In genomic region chr18:48804856-48805610, GRCh38 we compare ENCODE assay signal across 14 cellular contexts.
A peak's percentile ranks its signal among the peaks of the same experiment; 100 is the strongest.
DNase-seq lines count a peak whose midpoint lies in the region; ATAC-seq and TF ChIP-seq lines count a peak whose summit lies in the region.
"Had no signal": no experiment of that assay in that cellular context is flagged by ENCODE, and none has a peak within 500 bp of the region (broad histone marks: within the 10 kb centered on the region; RNA-seq: fewer than 3 reads in every experiment).

No MANE protein-coding gene starts in this region.

- no peak overlapping the region for H3K27ac Mint-ChIP-seq in activated CD4-positive, alpha-beta T cell treated with anti-CD3 and anti-CD28 coated beads for 36 hours
- H3K27ac Mint-ChIP-seq in activated CD4-positive, alpha-beta T cell treated with anti-CD3 and anti-CD28 coated beads, Interleukin-2, amount 10 ng/mL, durations not matched to agents 7 days and 5 days: no peak overlapping the region
- peak overlapping the region; percentile 32 for H3K27ac Mint-ChIP-seq in activated naive CD8-positive, alpha-beta T cell treated with anti-CD3 and anti-CD28 coated beads, Interleukin-2, amount 10 ng/mL, durations not matched to agents 7 days and 5 days
- H3K27ac Mint-ChIP-seq in naive thymus-derived CD4-positive, alpha-beta T cell: peak overlapping the region in 3 of 9 donors; percentile 6 to 69 (median 67)

- DNase-seq in activated CD4-positive, alpha-beta T cell treated with anti-CD3 and anti-CD28 coated beads for 36 hours: peak; percentile 1
- DNase-seq in activated CD4-positive, alpha-beta T cell treated with anti-CD3 and anti-CD28 coated beads, Interleukin-2, amount 10 ng/mL, durations not matched to agents 7 days and 5 days: no peak
- DNase-seq in activated naive CD8-positive, alpha-beta T cell treated with anti-CD3 and anti-CD28 coated beads, Interleukin-2, amount 10 ng/mL, durations not matched to agents 7 days and 5 days: peak; percentile 23
- DNase-seq in myocyte (ENCODE audit: low read depth) (peak; percentile 73), thoracic aorta (ENCODE audit: low spot score) (no peak)
- no peak for DNase-seq in naive thymus-derived CD4-positive, alpha-beta T cell
- DNase-seq: amygdala; Caco-2; effector CD4-positive, alpha-beta T cell; NCI-H1417; stimulated activated CD4-positive, alpha-beta T cell treated with anti-CD3 and anti-CD28 coated beads, Interleukin-2, amount 100 ng/mL, for 48 hours had no signal

- no peaks in the 10 kb centered on the region for H3K9me3 ChIP-seq in thoracic aorta
- H3K9me3 ChIP-seq in naive thymus-derived CD4-positive, alpha-beta T cell (ENCODE audit: control insufficient read depth in 2 of 3, low read length in 3 of 3): no peaks in the 10 kb centered on the region
- H3K9me3 ChIP-seq: Caco-2 had no signal

- CTCF ChIA-PET in activated CD4-positive, alpha-beta T cell treated with anti-CD3 and anti-CD28 coated beads for 36 hours (lab: Charles Lee): interaction anchor here (1.6 kb wide), 1 partner anchor 9 kb away, joined by 4 read pairs; no protein-coding TSS in a partner anchor
- CTCF ChIA-PET in activated CD4-positive, alpha-beta T cell treated with anti-CD3 and anti-CD28 coated beads, Interleukin-2, amount 10 ng/mL, durations not matched to agents 7 days and 5 days (lab: Charles Lee): interaction anchor here (0.6 to 0.7 kb wide), 2 partner anchors 28 to 157 kb away, joined by 3 to 4 read pairs; no protein-coding TSS in a partner anchor
- CTCF ChIA-PET in naive thymus-derived CD4-positive, alpha-beta T cell (lab: Charles Lee): no interaction called here

- no peaks in the 10 kb centered on the region for H3K9me3 Mint-ChIP-seq in activated CD4-positive, alpha-beta T cell treated with anti-CD3 and anti-CD28 coated beads for 36 hours (ENCODE audit: low read depth)
- no peaks in the 10 kb centered on the region for H3K9me3 Mint-ChIP-seq in activated CD4-positive, alpha-beta T cell treated with anti-CD3 and anti-CD28 coated beads, Interleukin-2, amount 10 ng/mL, durations not matched to agents 7 days and 5 days
- H3K9me3 Mint-ChIP-seq in activated naive CD8-positive, alpha-beta T cell treated with anti-CD3 and anti-CD28 coated beads, Interleukin-2, amount 10 ng/mL, durations not matched to agents 7 days and 5 days: no peaks in the 10 kb centered on the region
- no peaks in the 10 kb centered on the region for H3K9me3 Mint-ChIP-seq in naive thymus-derived CD4-positive, alpha-beta T cell

- POLR2A ChIA-PET in activated CD4-positive, alpha-beta T cell treated with anti-CD3 and anti-CD28 coated beads for 36 hours (lab: Charles Lee): no interaction called here
- POLR2A ChIA-PET in activated CD4-positive, alpha-beta T cell treated with anti-CD3 and anti-CD28 coated beads, Interleukin-2, amount 10 ng/mL, durations not matched to agents 7 days and 5 days (lab: Charles Lee): no interaction called here
- POLR2A ChIA-PET in activated naive CD8-positive, alpha-beta T cell treated with anti-CD3 and anti-CD28 coated beads, Interleukin-2, amount 10 ng/mL, durations not matched to agents 7 days and 5 days (lab: Charles Lee): no interaction called here
- POLR2A ChIA-PET in naive thymus-derived CD4-positive, alpha-beta T cell (lab: Charles Lee): no interaction called here

- H3K4me3 Mint-ChIP-seq in activated CD4-positive, alpha-beta T cell treated with anti-CD3 and anti-CD28 coated beads for 36 hours: no peak overlapping the region
- H3K4me3 Mint-ChIP-seq in activated CD4-positive, alpha-beta T cell treated with anti-CD3 and anti-CD28 coated beads, Interleukin-2, amount 10 ng/mL, durations not matched to agents 7 days and 5 days: no peak overlapping the region
- H3K4me3 Mint-ChIP-seq in activated naive CD8-positive, alpha-beta T cell treated with anti-CD3 and anti-CD28 coated beads, Interleukin-2, amount 10 ng/mL, durations not matched to agents 7 days and 5 days: no peak overlapping the region
- H3K4me3 Mint-ChIP-seq in naive thymus-derived CD4-positive, alpha-beta T cell: no peak overlapping the region

- TF ChIP-seq CTCF in thoracic aorta (IDR thresholded peaks at IDR 0.05): no peak

- H3K4me1 ChIP-seq in thoracic aorta (ENCODE audit: control insufficient read depth in 1 of 2, low read depth in 2 of 2): peaks cover 62 to 89% of the 10 kb centered on the region in 2 donors
- peaks cover 14 to 23% of the 10 kb centered on the region in 2 donors for H3K4me1 ChIP-seq in naive thymus-derived CD4-positive, alpha-beta T cell (ENCODE audit: control insufficient read depth in 2 of 2, insufficient read depth in 2 of 2, low read length in 2 of 2)

- peak overlapping the region; percentile 67 to 81 for H3K27ac ChIP-seq in thoracic aorta
- H3K27ac ChIP-seq in naive thymus-derived CD4-positive, alpha-beta T cell (ENCODE audit: low read depth, low read length): no peak overlapping the region

- H3K36me3 Mint-ChIP-seq in activated CD4-positive, alpha-beta T cell treated with anti-CD3 and anti-CD28 coated beads for 36 hours (ENCODE audit: low read depth): no peaks in the 10 kb centered on the region
- H3K36me3 Mint-ChIP-seq in activated CD4-positive, alpha-beta T cell treated with anti-CD3 and anti-CD28 coated beads, Interleukin-2, amount 10 ng/mL, durations not matched to agents 7 days and 5 days (ENCODE audit: low read depth): no peaks in the 10 kb centered on the region
- H3K36me3 Mint-ChIP-seq in activated naive CD8-positive, alpha-beta T cell treated with anti-CD3 and anti-CD28 coated beads, Interleukin-2, amount 10 ng/mL, durations not matched to agents 7 days and 5 days: peaks cover 5% of the 10 kb centered on the region
- H3K36me3 Mint-ChIP-seq in naive thymus-derived CD4-positive, alpha-beta T cell: peaks cover 0 to 1% (median 0%) of the 10 kb centered on the region in 5 donors

- no peak overlapping the region for H3K4me3 ChIP-seq in thoracic aorta
- H3K4me3 ChIP-seq in naive thymus-derived CD4-positive, alpha-beta T cell (ENCODE audit: low read length): no peak overlapping the region

- H3K36me3 ChIP-seq in thoracic aorta: no peaks in the 10 kb centered on the region
- H3K36me3 ChIP-seq in naive thymus-derived CD4-positive, alpha-beta T cell (ENCODE audit: control insufficient read depth in 2 of 3, insufficient read depth in 3 of 3, low read length in 3 of 3): no peaks in the 10 kb centered on the region

- peaks cover 56% of the 10 kb centered on the region for H3K4me1 Mint-ChIP-seq in activated CD4-positive, alpha-beta T cell treated with anti-CD3 and anti-CD28 coated beads for 36 hours
- H3K4me1 Mint-ChIP-seq in activated CD4-positive, alpha-beta T cell treated with anti-CD3 and anti-CD28 coated beads, Interleukin-2, amount 10 ng/mL, durations not matched to agents 7 days and 5 days: peaks cover 43% of the 10 kb centered on the region
- H3K4me1 Mint-ChIP-seq in activated naive CD8-positive, alpha-beta T cell treated with anti-CD3 and anti-CD28 coated beads, Interleukin-2, amount 10 ng/mL, durations not matched to agents 7 days and 5 days: peaks cover 41% of the 10 kb centered on the region
- H3K4me1 Mint-ChIP-seq in naive thymus-derived CD4-positive, alpha-beta T cell: peaks cover 13 to 72% (median 22%) of the 10 kb centered on the region in 7 donors

- no peak for ATAC-seq in activated CD4-positive, alpha-beta T cell treated with anti-CD3 and anti-CD28 coated beads for 36 hours
- no peak for ATAC-seq in activated naive CD8-positive, alpha-beta T cell treated with anti-CD3 and anti-CD28 coated beads, Interleukin-2, amount 10 ng/mL, durations not matched to agents 7 days and 5 days (ENCODE audit: low read depth)
- no peak for ATAC-seq in thoracic aorta (ENCODE audit: insufficient number of reproducible peaks, low FRiP score, low read depth)
- no peak for ATAC-seq in GM21576 (IDR thresholded peaks at IDR 0.05; ENCODE audit: unreplicated experiment)
- ATAC-seq in GM21619 (IDR thresholded peaks at IDR 0.05; ENCODE audit: unreplicated experiment): no peak
- ATAC-seq in naive thymus-derived CD4-positive, alpha-beta T cell: no peak

- H3K27me3 ChIP-seq in thoracic aorta (replicated peaks; ENCODE audit: insufficient read depth): no peaks in the 10 kb centered on the region
- H3K27me3 ChIP-seq in naive thymus-derived CD4-positive, alpha-beta T cell (ENCODE audit: control insufficient read depth in 2 of 2, insufficient read depth in 2 of 2, low read length in 2 of 2): no peaks in the 10 kb centered on the region

- intact Hi-C loops in activated CD4-positive, alpha-beta T cell treated with anti-CD3 and anti-CD28 coated beads for 36 hours (cut with DNase I, micrococcal nuclease): no loop called here
- intact Hi-C loops in naive thymus-derived CD4-positive, alpha-beta T cell (cut with micrococcal nuclease): no loop called here

- H3K27me3 Mint-ChIP-seq in activated CD4-positive, alpha-beta T cell treated with anti-CD3 and anti-CD28 coated beads for 36 hours: no peaks in the 10 kb centered on the region
- no peaks in the 10 kb centered on the region for H3K27me3 Mint-ChIP-seq in activated CD4-positive, alpha-beta T cell treated with anti-CD3 and anti-CD28 coated beads, Interleukin-2, amount 10 ng/mL, durations not matched to agents 7 days and 5 days
- H3K27me3 Mint-ChIP-seq in activated naive CD8-positive, alpha-beta T cell treated with anti-CD3 and anti-CD28 coated beads, Interleukin-2, amount 10 ng/mL, durations not matched to agents 7 days and 5 days: no peaks in the 10 kb centered on the region
- peaks cover 0 to 2% (median 0%) of the 10 kb centered on the region in 5 donors for H3K27me3 Mint-ChIP-seq in naive thymus-derived CD4-positive, alpha-beta T cell
- H3K27me3 Mint-ChIP-seq: progenitor cell of endocrine pancreas had no signal

Comparison
In these comparisons a context has a peak if more than half of its experiments do, and no peak if none do; other contexts are left out.
1. DNase-seq: peak in activated CD4-positive, alpha-beta T cell treated with anti-CD3 and anti-CD28 coated beads for 36 hours (single experiment), activated naive CD8-positive, alpha-beta T cell treated with anti-CD3 and anti-CD28 coated beads, Interleukin-2, amount 10 ng/mL, durations not matched to agents 7 days and 5 days (single experiment) and myocyte (single experiment); none in activated CD4-positive, alpha-beta T cell treated with anti-CD3 and anti-CD28 coated beads, Interleukin-2, amount 10 ng/mL, durations not matched to agents 7 days and 5 days (single experiment), thoracic aorta (single experiment) and naive thymus-derived CD4-positive, alpha-beta T cell (0 of 9).